ENCODE assay signal across 19 cellular contexts in the genomic region with DNA sequence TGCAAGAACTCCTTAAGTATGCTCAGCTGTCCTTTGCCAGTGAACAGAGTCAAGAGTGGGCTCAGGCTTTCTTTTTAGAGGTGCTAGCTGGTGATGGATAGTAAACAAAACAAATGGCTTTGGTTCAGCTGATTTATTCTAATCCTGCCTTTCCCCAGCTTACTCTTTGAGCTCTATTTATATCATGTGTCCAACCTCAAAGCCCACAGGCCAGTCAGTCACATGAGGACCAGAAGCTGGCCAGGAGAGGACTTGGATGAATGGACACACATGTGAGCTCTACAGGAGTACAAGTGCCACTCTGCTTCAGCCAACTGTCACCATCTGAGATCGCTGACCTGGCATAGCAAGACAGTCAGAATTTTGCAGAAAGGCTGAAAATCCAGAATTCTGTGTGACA.
"Had no signal": no experiment of that assay in that cellular context is flagged by ENCODE, and none has a peak within 500 bp of the region (broad histone marks: within the 10 kb centered on the region; RNA-seq: fewer than 3 reads in every experiment).

No MANE protein-coding gene starts in this region.

- H3K27me3 Mint-ChIP-seq: activated CD4-positive, alpha-beta T cell treated with anti-CD3 and anti-CD28 coated beads for 36 hours; activated naive CD8-positive, alpha-beta T cell treated with anti-CD3 and anti-CD28 coated beads, Interleukin-2, amount 10 ng/mL, durations not matched to agents 7 days and 5 days; stimulated activated naive CD8-positive, alpha-beta T cell treated with anti-CD3 and anti-CD28 coated beads, Interleukin-15, Interleukin-2, amounts not matched to agents 100 ng/mL and 50 ng/mL, for 24 hours had no signal

- ATAC-seq: activated CD4-positive, alpha-beta T cell treated with anti-CD3 and anti-CD28 coated beads for 36 hours; body of pancreas; WTC11 had no signal

- H3K27me3 ChIP-seq: body of pancreas, vagina had no signal

- H3K9me3 Mint-ChIP-seq: activated naive CD8-positive, alpha-beta T cell treated with anti-CD3 and anti-CD28 coated beads, Interleukin-2, amount 10 ng/mL, durations not matched to agents 7 days and 5 days; nephron; stimulated activated naive CD8-positive, alpha-beta T cell treated with anti-CD3 and anti-CD28 coated beads, Interleukin-15, Interleukin-2, amounts not matched to agents 100 ng/mL and 50 ng/mL, for 24 hours; WTC11 had no signal

- H3K9me3 ChIP-seq: body of pancreas, vagina had no signal

- H3K36me3 Mint-ChIP-seq: activated naive CD8-positive, alpha-beta T cell treated with anti-CD3 and anti-CD28 coated beads, Interleukin-2, amount 10 ng/mL, durations not matched to agents 7 days and 5 days; WTC11 had no signal

- H3K4me3 Mint-ChIP-seq: activated CD4-positive, alpha-beta T cell treated with anti-CD3 and anti-CD28 coated beads for 36 hours; activated naive CD8-positive, alpha-beta T cell treated with anti-CD3 and anti-CD28 coated beads, Interleukin-2, amount 10 ng/mL, durations not matched to agents 7 days and 5 days; nephron; stimulated activated naive CD8-positive, alpha-beta T cell treated with anti-CD3 and anti-CD28 coated beads, Interleukin-15, Interleukin-2, amounts not matched to agents 100 ng/mL and 50 ng/mL, for 24 hours; WTC11 had no signal

- H3K27ac ChIP-seq: body of pancreas, skin epidermis, vagina had no signal

- H3K36me3 ChIP-seq: vagina had no signal

- H3K27ac Mint-ChIP-seq: activated CD4-positive, alpha-beta T cell treated with anti-CD3 and anti-CD28 coated beads for 36 hours; activated naive CD8-positive, alpha-beta T cell treated with anti-CD3 and anti-CD28 coated beads, Interleukin-2, amount 10 ng/mL, durations not matched to agents 7 days and 5 days; stimulated activated naive CD8-positive, alpha-beta T cell treated with anti-CD3 and anti-CD28 coated beads, Interleukin-15, Interleukin-2, amounts not matched to agents 100 ng/mL and 50 ng/mL, for 24 hours; WTC11 had no signal

- DNase-seq: activated CD4-positive, alpha-beta T cell treated with anti-CD3 and anti-CD28 coated beads for 36 hours; activated CD4-positive, alpha-beta T cell treated with anti-CD3 and anti-CD28 coated beads, Interleukin-2, amount 50 U/mL, for 48 hours; activated naive CD8-positive, alpha-beta T cell treated with anti-CD3 and anti-CD28 coated beads, Interleukin-2, amount 10 ng/mL, durations not matched to agents 7 days and 5 days; activated T-cell treated with anti-CD3 and anti-CD28 coated beads for 4 hours; body of pancreas; central memory CD4-positive, alpha-beta T cell; cortex of kidney; erythroblast; kidney; mesendoderm; nucleus accumbens; posterior cingulate gyrus; T-helper 2 cell; trophoblast cell had no signal

- H3K4me3 ChIP-seq: body of pancreas, skin epidermis, vagina had no signal
